In genomic region chr14:96626121-96626768, GRCh38 we compare ENCODE assay signal across 18 cellular contexts.
"Had no signal": no experiment of that assay in that cellular context is flagged by ENCODE, and none has a peak within 500 bp of the region (broad histone marks: within the 10 kb centered on the region; RNA-seq: fewer than 3 reads in every experiment).

No MANE protein-coding gene starts in this region.

- H3K27ac ChIP-seq: adrenal gland, cardiac muscle cell, esophagus muscularis mucosa, right atrium auricular region, tibial artery had no signal

- H3K27me3 ChIP-seq: cardiac muscle cell, right atrium auricular region had no signal

- H3K4me3 ChIP-seq: adrenal gland, cardiac muscle cell, esophagus muscularis mucosa, right atrium auricular region, tibial artery had no signal

- H3K9me3 ChIP-seq: adrenal gland, right atrium auricular region had no signal

- H3K36me3 Mint-ChIP-seq: activated CD4-positive, alpha-beta memory T cell treated with anti-CD3 and anti-CD28 coated beads for 36 hours; natural killer cell; stimulated activated naive B cell treated with anti-CD40 and anti-IgM and Interleukin-4, amounts not matched to agents 10 μg/mL and 1 μg/mL and 100 μg/mL, for 72 hours had no signal

- H3K4me1 Mint-ChIP-seq: natural killer cell; stimulated activated naive B cell treated with anti-CD40 and anti-IgM and Interleukin-4, amounts not matched to agents 10 μg/mL and 1 μg/mL and 100 μg/mL, for 72 hours had no signal

- H3K4me3 Mint-ChIP-seq: activated CD4-positive, alpha-beta memory T cell treated with anti-CD3 and anti-CD28 coated beads for 36 hours; activated T-helper 1 cell treated with anti-CD3 and anti-CD28 coated beads, Interleukin-12 subunit alpha, Interleukin-12 subunit beta, Interleukin-2, Interleukin-4 antibody, amounts not matched to agents 30 ng/mL and 10 ng/mL and 1 ng/mL, durations not matched to agents 14 hours and 24 hours and 36 hours; natural killer cell; stimulated activated naive B cell treated with anti-CD40 and anti-IgM and Interleukin-4, amounts not matched to agents 10 μg/mL and 1 μg/mL and 100 μg/mL, for 72 hours had no signal

- H3K36me3 ChIP-seq: adrenal gland, cardiac muscle cell, esophagus muscularis mucosa, right atrium auricular region, tibial artery had no signal

- H3K27ac Mint-ChIP-seq: activated CD4-positive, alpha-beta memory T cell treated with anti-CD3 and anti-CD28 coated beads for 36 hours; activated T-helper 1 cell treated with anti-CD3 and anti-CD28 coated beads, Interleukin-12 subunit alpha, Interleukin-12 subunit beta, Interleukin-2, Interleukin-4 antibody, amounts not matched to agents 30 ng/mL and 10 ng/mL and 1 ng/mL, durations not matched to agents 14 hours and 24 hours and 36 hours; natural killer cell; progenitor cell of endocrine pancreas; stimulated activated naive B cell treated with anti-CD40 and anti-IgM and Interleukin-4, amounts not matched to agents 10 μg/mL and 1 μg/mL and 100 μg/mL, for 72 hours had no signal

- DNase-seq: activated naive CD4-positive, alpha-beta T cell treated with Interleukin-2 at 50 U/mL for 16 hours; hippocampal formation; kidney glomerular epithelial cell; mesenchymal stem cell; natural killer cell; nucleus accumbens; stimulated activated CD4-positive, alpha-beta T cell treated with anti-CD3 and anti-CD28 coated beads, Interleukin-4, amount 100 ng/mL, for 1 hour; stimulated activated naive B cell treated with anti-CD40 and anti-IgM and Interleukin-4, amounts not matched to agents 10 μg/mL and 1 μg/mL and 100 μg/mL, for 72 hours had no signal

- ATAC-seq: activated CD4-positive, CD25-positive, alpha-beta regulatory T cell treated with anti-CD3 and anti-CD28 coated beads, Interleukin-2, amount 50 U/mL, for 24 hours; natural killer cell; stimulated activated naive B cell treated with anti-CD40 and anti-IgM and Interleukin-4, amounts not matched to agents 10 μg/mL and 1 μg/mL and 100 μg/mL, for 72 hours had no signal

- H3K4me1 ChIP-seq: adrenal gland, esophagus muscularis mucosa, right atrium auricular region, tibial artery had no signal

- H3K9me3 Mint-ChIP-seq: activated CD4-positive, alpha-beta memory T cell treated with anti-CD3 and anti-CD28 coated beads for 36 hours; activated T-helper 1 cell treated with anti-CD3 and anti-CD28 coated beads, Interleukin-12 subunit alpha, Interleukin-12 subunit beta, Interleukin-2, Interleukin-4 antibody, amounts not matched to agents 30 ng/mL and 10 ng/mL and 1 ng/mL, durations not matched to agents 14 hours and 24 hours and 36 hours; natural killer cell; stimulated activated naive B cell treated with anti-CD40 and anti-IgM and Interleukin-4, amounts not matched to agents 10 μg/mL and 1 μg/mL and 100 μg/mL, for 72 hours had no signal

- FAIRE-seq: colon had no signal
